In the genomic region with DNA sequence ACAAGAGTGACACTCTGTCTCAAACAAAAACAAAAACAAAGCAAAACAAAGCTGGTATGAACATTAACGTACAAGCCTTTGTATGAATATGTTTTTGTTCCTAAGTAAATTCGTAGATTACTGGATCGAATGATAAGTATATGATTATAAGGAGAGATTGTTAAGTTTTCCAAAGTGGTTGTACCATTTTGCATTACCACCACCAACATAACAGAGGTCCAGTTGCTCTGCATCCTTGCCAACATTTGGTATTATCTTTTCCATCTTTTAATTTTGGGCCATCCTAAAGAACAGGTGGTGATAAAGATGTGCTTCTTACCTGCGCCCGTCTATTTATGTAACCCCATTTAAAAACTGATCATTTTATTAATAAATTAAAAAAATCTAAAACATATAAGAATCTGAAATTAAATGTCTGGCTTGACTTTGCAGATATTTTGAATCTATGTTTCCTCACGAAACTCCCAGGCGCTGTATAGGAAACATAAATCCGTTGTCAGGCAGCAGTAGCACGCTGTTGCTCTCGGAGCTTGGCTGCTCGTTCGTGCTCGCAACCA, we compare ENCODE assay signal across 8 cellular contexts. TPM values are rescaled to one million over a fixed set of nuclear protein-coding genes. Genes with fewer than 3 reads are reported as not detected.
DNase-seq lines count a peak whose midpoint lies in the region; ATAC-seq and TF ChIP-seq lines count a peak whose summit lies in the region.

No MANE protein-coding gene starts in this region.

- peak overlapping the region; percentile 88 for H3K4me3 Mint-ChIP-seq in activated CD8-positive, alpha-beta memory T cell treated with anti-CD3 and anti-CD28 coated beads, Interleukin-2, amount 10 ng/mL, durations not matched to agents 7 days and 5 days
- H3K4me3 Mint-ChIP-seq in activated T-cell treated with anti-CD3 and anti-CD28 coated beads, Interleukin-2, amount 50 U/mL, for 4 hours, result no peak overlapping the region

- no peak for DNase-seq in activated CD8-positive, alpha-beta memory T cell treated with anti-CD3 and anti-CD28 coated beads, Interleukin-2, amount 10 ng/mL, durations not matched to agents 7 days and 5 days
- no peak for DNase-seq in activated CD8-positive, alpha-beta memory T cell treated with anti-CD3 and anti-CD28 coated beads, Interleukin-2, amount 50 U/mL, for 48 hours
- no peak for DNase-seq in WERI-Rb-1
- no peak for DNase-seq in NCI-H2107 treated with DMSO at 0.1 percent for 48 hours (lab: John Stamatoyannopoulos, UW; ENCODE audit: unreplicated experiment)
- no peak for DNase-seq in activated T-cell treated with anti-CD3 and anti-CD28 coated beads, Interleukin-2, amount 50 U/mL, for 4 hours
- DNase-seq in ecto neural progenitor cell (ENCODE audit: low spot score), result no peak

- no peaks in the 10 kb centered on the region for H3K27me3 Mint-ChIP-seq in activated CD8-positive, alpha-beta memory T cell treated with anti-CD3 and anti-CD28 coated beads, Interleukin-2, amount 10 ng/mL, durations not matched to agents 7 days and 5 days
- no peaks in the 10 kb centered on the region for H3K27me3 Mint-ChIP-seq in activated T-cell treated with anti-CD3 and anti-CD28 coated beads, Interleukin-2, amount 50 U/mL, for 4 hours (ENCODE audit: low read depth)

- peaks cover 14% of the 10 kb centered on the region for H3K36me3 Mint-ChIP-seq in activated CD8-positive, alpha-beta memory T cell treated with anti-CD3 and anti-CD28 coated beads, Interleukin-2, amount 10 ng/mL, durations not matched to agents 7 days and 5 days
- H3K36me3 Mint-ChIP-seq in activated T-cell treated with anti-CD3 and anti-CD28 coated beads, Interleukin-2, amount 50 U/mL, for 4 hours (ENCODE audit: insufficient read depth), result peaks cover 9% of the 10 kb centered on the region

- H3K9me3 Mint-ChIP-seq in activated CD8-positive, alpha-beta memory T cell treated with anti-CD3 and anti-CD28 coated beads, Interleukin-2, amount 10 ng/mL, durations not matched to agents 7 days and 5 days (ENCODE audit: low read depth), result no peaks in the 10 kb centered on the region
- H3K9me3 Mint-ChIP-seq in activated T-cell treated with anti-CD3 and anti-CD28 coated beads, Interleukin-2, amount 50 U/mL, for 4 hours, result no peaks in the 10 kb centered on the region

- H3K9me3 ChIP-seq in WERI-Rb-1 (ENCODE audit: severe bottlenecking), result no peaks in the 10 kb centered on the region
- no peaks in the 10 kb centered on the region for H3K9me3 ChIP-seq in iPS-18a (ENCODE audit: control insufficient read depth, low read depth, low read length)
- no peaks in the 10 kb centered on the region for H3K9me3 ChIP-seq in thymus (ENCODE audit: control insufficient read depth)

- H3K36me3 ChIP-seq in WERI-Rb-1, result peaks cover 33% of the 10 kb centered on the region
- H3K36me3 ChIP-seq in iPS-18a (ENCODE audit: control insufficient read depth, low read depth, low read length), result peaks cover 24% of the 10 kb centered on the region
- H3K36me3 ChIP-seq in thymus (ENCODE audit: control insufficient read depth, insufficient read depth), result no peaks in the 10 kb centered on the region

- peak overlapping the region; percentile 69 for H3K4me3 ChIP-seq in WERI-Rb-1 (ENCODE audit: low read depth, low read length)
- peak overlapping the region; percentile 64 for H3K4me3 ChIP-seq in iPS-18a (ENCODE audit: low read length)
- peak overlapping the region; percentile 94 for H3K4me3 ChIP-seq in thymus (ENCODE audit: low read length)

- no peak for TF ChIP-seq CTCF in WERI-Rb-1 (IDR thresholded peaks at IDR 0.05; ENCODE audit: low read depth, low read length)

- CTCF ChIA-PET in activated CD8-positive, alpha-beta memory T cell treated with anti-CD3 and anti-CD28 coated beads, Interleukin-2, amount 10 ng/mL, durations not matched to agents 7 days and 5 days (lab: Charles Lee), result interaction anchor here (1.3 kb wide), 1 partner anchor 33 kb away, joined by 3 read pairs; no protein-coding TSS in a partner anchor

- H3K4me1 Mint-ChIP-seq in activated CD8-positive, alpha-beta memory T cell treated with anti-CD3 and anti-CD28 coated beads, Interleukin-2, amount 10 ng/mL, durations not matched to agents 7 days and 5 days, result peaks cover 22% of the 10 kb centered on the region
- H3K4me1 Mint-ChIP-seq in activated T-cell treated with anti-CD3 and anti-CD28 coated beads, Interleukin-2, amount 50 U/mL, for 4 hours (ENCODE audit: low read depth), result peaks cover 10% of the 10 kb centered on the region

- peak overlapping the region; percentile 86 for H3K27ac Mint-ChIP-seq in activated CD8-positive, alpha-beta memory T cell treated with anti-CD3 and anti-CD28 coated beads, Interleukin-2, amount 10 ng/mL, durations not matched to agents 7 days and 5 days

- H3K27me3 ChIP-seq in WERI-Rb-1 (ENCODE audit: insufficient read depth, low read depth, severe bottlenecking), result no peaks in the 10 kb centered on the region
- no peaks in the 10 kb centered on the region for H3K27me3 ChIP-seq in iPS-18a (ENCODE audit: control insufficient read depth, insufficient read depth, low read length)
- no peaks in the 10 kb centered on the region for H3K27me3 ChIP-seq in thymus (ENCODE audit: control insufficient read depth, insufficient read depth)

- no peak for ATAC-seq in activated CD8-positive, alpha-beta memory T cell treated with anti-CD3 and anti-CD28 coated beads, Interleukin-2, amount 10 ng/mL, durations not matched to agents 7 days and 5 days
- ATAC-seq in activated T-cell treated with anti-CD3 and anti-CD28 coated beads, Interleukin-2, amount 50 U/mL, for 4 hours, result no peak

- H3K27ac ChIP-seq in WERI-Rb-1 (peak overlapping the region; percentile 81), iPS-18a (ENCODE audit: low read length) (no peak overlapping the region), thymus (ENCODE audit: low read depth) (peak overlapping the region; percentile 89)

- H3K4me1 ChIP-seq in iPS-18a (ENCODE audit: control insufficient read depth, low read depth, low read length), result peaks cover 4% of the 10 kb centered on the region
- H3K4me1 ChIP-seq in thymus (ENCODE audit: control insufficient read depth, insufficient read depth, low read length), result peaks cover 9% of the 10 kb centered on the region

- WGBS in thymus, result 25% methylated on average over 13 of the region's 13 CpGs

- peak overlapping the region; percentile 44 for H3K9ac ChIP-seq in iPS-18a (ENCODE audit: low read length)

RNA-seq across cellular contexts. Expression of gene NAA35, which starts 0.6 kb away (rescaled TPM):
- total RNA-seq in activated CD8-positive, alpha-beta memory T cell treated with anti-CD3 and anti-CD28 coated beads, Interleukin-2, amount 10 ng/mL, durations not matched to agents 7 days and 5 days, result 10 to 100 TPM; 25.5 to 27.7 TPM
- 13.9 TPM for polyA plus RNA-seq in thymus
- total RNA-seq in activated T-cell treated with anti-CD3 and anti-CD28 coated beads, Interleukin-2, amount 50 U/mL, for 4 hours, result 10 to 100 TPM; 24.1 to 24.7 (median 24.1) TPM
